In genomic region chr18:75858754-75859153, GRCh38 we compare ENCODE assay signal across 21 cellular contexts.
DNase-seq lines count a peak whose midpoint lies in the region; ATAC-seq and TF ChIP-seq lines count a peak whose summit lies in the region.
"Had no signal": no experiment of that assay in that cellular context is flagged by ENCODE, and none has a peak within 500 bp of the region (broad histone marks: within the 10 kb centered on the region; RNA-seq: fewer than 3 reads in every experiment).

No MANE protein-coding gene starts in this region.

- H3K4me3 ChIP-seq in H7 (ENCODE audit: insufficient read depth, low read depth, low read length), result no peak overlapping the region
- no peak overlapping the region for H3K4me3 ChIP-seq in neural cell (ENCODE audit: low read length)
- H3K4me3 ChIP-seq: BLaER1, GM12878 had no signal

- no peaks in the 10 kb centered on the region for H3F3A ChIP-seq in neural cell (ENCODE audit: insufficient read depth, low read length, poor library complexity, severe bottlenecking)

- H3K27me3 ChIP-seq in H7 (ENCODE audit: control insufficient read depth, insufficient read depth, low read length), result no peaks in the 10 kb centered on the region
- no peaks in the 10 kb centered on the region for H3K27me3 ChIP-seq in neural cell (ENCODE audit: insufficient read depth, low read depth, low read length)
- H3K27me3 ChIP-seq: BE2C, BLaER1 had no signal

- peak; percentile 29 for TF ChIP-seq RAD21 in neural cell (conservative IDR thresholded peaks at IDR 0.05)

- DNase-seq in H7 (peak; percentile 7), activated gamma-delta T cell treated with Interleukin-2 at 50 U/mL for 16 hours (no peak), RPMI8226 (no peak)
- DNase-seq: 8988T; ACHN; BE2C; C1 segment of cervical spinal cord; CD4-positive, alpha-beta memory T cell; CD4-positive, CD25-positive, alpha-beta regulatory T cell; CD8-positive, alpha-beta memory T cell; COR-L47; DMS153; DMS53; DMS79; DND-41; EL; GDM1 had no signal

- H3K36me3 ChIP-seq in H7 (replicated peaks; ENCODE audit: control insufficient read depth, insufficient read depth, low read length), result no peaks in the 10 kb centered on the region
- no peaks in the 10 kb centered on the region for H3K36me3 ChIP-seq in neural cell (ENCODE audit: insufficient read depth, low read length)
- H3K36me3 ChIP-seq: BE2C, BLaER1 had no signal

- peak; percentile 99 for TF ChIP-seq EP300 in neural cell (conservative IDR thresholded peaks at IDR 0.05; ENCODE audit: poor library complexity, severe bottlenecking)

- no peaks in the 10 kb centered on the region for H4K20me1 ChIP-seq in neural cell (ENCODE audit: insufficient read depth)
- H4K20me1 ChIP-seq: BLaER1 had no signal

- no peaks in the 10 kb centered on the region for H3K9me3 ChIP-seq in neural cell (ENCODE audit: low read length)
- H3K9me3 ChIP-seq: BE2C, BLaER1 had no signal

- H3K4me2 ChIP-seq in neural cell (ENCODE audit: low read length), result peak overlapping the region; percentile 46
- H3K4me2 ChIP-seq: BLaER1 had no signal

- H3K79me2 ChIP-seq in neural cell (replicated peaks; ENCODE audit: insufficient read depth, low read length), result no peaks in the 10 kb centered on the region

- no peak overlapping the region for H3K27ac ChIP-seq in neural cell (ENCODE audit: low read length)
- H3K27ac ChIP-seq: BLaER1 had no signal

- ATAC-seq in HG03280 (IDR thresholded peaks at IDR 0.05; ENCODE audit: unreplicated experiment), result no peak
- ATAC-seq: GM12878 had no signal

- no peak overlapping the region for H3K9ac ChIP-seq in neural cell (ENCODE audit: low read length)
- H3K9ac ChIP-seq: BLaER1 had no signal

- no peaks in the 10 kb centered on the region for H3K9me2 ChIP-seq in neural cell (ENCODE audit: insufficient read depth, low read length)

- H2AFZ ChIP-seq in neural cell (ENCODE audit: low read depth, low read length), result no peak overlapping the region

- TF ChIP-seq CTCF in neural cell (IDR thresholded peaks at IDR 0.05; ENCODE audit: poor library complexity, severe bottlenecking), result no peak

TF ChIP-seq in neural cell, 6 proteins besides CTCF, POLR2A, EP300 and RAD21:
- TF ChIP-seq, protein P1, sequence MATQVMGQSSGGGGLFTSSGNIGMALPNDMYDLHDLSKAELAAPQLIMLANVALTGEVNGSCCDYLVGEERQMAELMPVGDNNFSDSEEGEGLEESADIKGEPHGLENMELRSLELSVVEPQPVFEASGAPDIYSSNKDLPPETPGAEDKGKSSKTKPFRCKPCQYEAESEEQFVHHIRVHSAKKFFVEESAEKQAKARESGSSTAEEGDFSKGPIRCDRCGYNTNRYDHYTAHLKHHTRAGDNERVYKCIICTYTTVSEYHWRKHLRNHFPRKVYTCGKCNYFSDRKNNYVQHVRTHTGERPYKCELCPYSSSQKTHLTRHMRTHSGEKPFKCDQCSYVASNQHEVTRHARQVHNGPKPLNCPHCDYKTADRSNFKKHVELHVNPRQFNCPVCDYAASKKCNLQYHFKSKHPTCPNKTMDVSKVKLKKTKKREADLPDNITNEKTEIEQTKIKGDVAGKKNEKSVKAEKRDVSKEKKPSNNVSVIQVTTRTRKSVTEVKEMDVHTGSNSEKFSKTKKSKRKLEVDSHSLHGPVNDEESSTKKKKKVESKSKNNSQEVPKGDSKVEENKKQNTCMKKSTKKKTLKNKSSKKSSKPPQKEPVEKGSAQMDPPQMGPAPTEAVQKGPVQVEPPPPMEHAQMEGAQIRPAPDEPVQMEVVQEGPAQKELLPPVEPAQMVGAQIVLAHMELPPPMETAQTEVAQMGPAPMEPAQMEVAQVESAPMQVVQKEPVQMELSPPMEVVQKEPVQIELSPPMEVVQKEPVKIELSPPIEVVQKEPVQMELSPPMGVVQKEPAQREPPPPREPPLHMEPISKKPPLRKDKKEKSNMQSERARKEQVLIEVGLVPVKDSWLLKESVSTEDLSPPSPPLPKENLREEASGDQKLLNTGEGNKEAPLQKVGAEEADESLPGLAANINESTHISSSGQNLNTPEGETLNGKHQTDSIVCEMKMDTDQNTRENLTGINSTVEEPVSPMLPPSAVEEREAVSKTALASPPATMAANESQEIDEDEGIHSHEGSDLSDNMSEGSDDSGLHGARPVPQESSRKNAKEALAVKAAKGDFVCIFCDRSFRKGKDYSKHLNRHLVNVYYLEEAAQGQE (IDR thresholded peaks at IDR 0.05; ENCODE audit: borderline replicate concordance), result peak; percentile 72
- no peak for TF ChIP-seq SMC3 (conservative IDR thresholded peaks at IDR 0.05; ENCODE audit: poor library complexity)
- TF ChIP-seq MXI1 (conservative IDR thresholded peaks at IDR 0.05; ENCODE audit: poor library complexity, severe bottlenecking), result peak; percentile 25
- peak; percentile 96 for TF ChIP-seq POLR2AphosphoS5 (IDR thresholded peaks at IDR 0.05)
